11 cellular contexts compared by ENCODE assay signal in genomic region chr19:18301718-18302111, GRCh38. TPM values are rescaled to one million over a fixed set of nuclear protein-coding genes. Genes with fewer than 3 reads are reported as not detected.
DNase-seq lines count a peak whose midpoint lies in the region; ATAC-seq and TF ChIP-seq lines count a peak whose summit lies in the region.
"Had no signal": no experiment of that assay in that cellular context is flagged by ENCODE, and none has a peak within 500 bp of the region (broad histone marks: within the 10 kb centered on the region; RNA-seq: fewer than 3 reads in every experiment).

No MANE protein-coding gene starts in this region.

- TF ChIP-seq CTCF in mesothelial cell of epicardium (IDR thresholded peaks at IDR 0.05; ENCODE audit: unreplicated experiment) (no peak), tibial artery (IDR thresholded peaks at IDR 0.05) (no peak)

- peak overlapping the region; percentile 67 for H3K27ac Mint-ChIP-seq in activated naive CD4-positive, alpha-beta T cell treated with anti-CD3 and anti-CD28 coated beads for 36 hours
- H3K27ac Mint-ChIP-seq in activated naive CD8-positive, alpha-beta T cell treated with anti-CD3 and anti-CD28 coated beads, Interleukin-2, amount 50 U/mL, for 24 hours = peak overlapping the region; percentile 79
- H3K27ac Mint-ChIP-seq in mesothelial cell of epicardium = peak overlapping the region; percentile 59

- intact Hi-C loops in activated naive CD4-positive, alpha-beta T cell treated with anti-CD3 and anti-CD28 coated beads for 36 hours (cut with micrococcal nuclease) = no loop called here
- intact Hi-C loops in tibial artery (cut with DNase I; ENCODE audit: low total_unique reads) = no loop called here

- no peak for DNase-seq in activated naive CD4-positive, alpha-beta T cell treated with anti-CD3 and anti-CD28 coated beads for 36 hours
- no peak for DNase-seq in activated naive CD4-positive, alpha-beta T cell (lab: John Stamatoyannopoulos, UW)
- peak; percentile 3 for DNase-seq in activated naive CD8-positive, alpha-beta T cell treated with anti-CD3 and anti-CD28 coated beads, Interleukin-2, amount 50 U/mL, for 24 hours
- DNase-seq in mesothelial cell of epicardium (ENCODE audit: low spot score in 2 of 2, unreplicated experiment in 2 of 2) (no peak), tibial artery (no peak), HK-2 (ENCODE audit: unreplicated experiment) (no peak)
- DNase-seq: activated CD4-positive, alpha-beta T cell treated with anti-CD3 and anti-CD28 coated beads, Interleukin-2, amount 50 U/mL, for 48 hours; Karpas-422 had no signal

- no peaks in the 10 kb centered on the region for H3K9me3 Mint-ChIP-seq in activated naive CD4-positive, alpha-beta T cell treated with anti-CD3 and anti-CD28 coated beads for 36 hours
- no peaks in the 10 kb centered on the region for H3K9me3 Mint-ChIP-seq in activated naive CD8-positive, alpha-beta T cell treated with anti-CD3 and anti-CD28 coated beads, Interleukin-2, amount 50 U/mL, for 24 hours
- no peaks in the 10 kb centered on the region for H3K9me3 Mint-ChIP-seq in mesothelial cell of epicardium

- no peaks in the 10 kb centered on the region for H3K27me3 ChIP-seq in tibial artery

- no peaks in the 10 kb centered on the region for H3K27me3 Mint-ChIP-seq in activated naive CD4-positive, alpha-beta T cell treated with anti-CD3 and anti-CD28 coated beads for 36 hours (ENCODE audit: low read depth)
- H3K27me3 Mint-ChIP-seq in activated naive CD8-positive, alpha-beta T cell treated with anti-CD3 and anti-CD28 coated beads, Interleukin-2, amount 50 U/mL, for 24 hours = no peaks in the 10 kb centered on the region
- no peaks in the 10 kb centered on the region for H3K27me3 Mint-ChIP-seq in mesothelial cell of epicardium (ENCODE audit: low read depth)

- peak overlapping the region; percentile 11 for H3K4me3 Mint-ChIP-seq in activated naive CD4-positive, alpha-beta T cell treated with anti-CD3 and anti-CD28 coated beads for 36 hours
- H3K4me3 Mint-ChIP-seq in activated naive CD8-positive, alpha-beta T cell treated with anti-CD3 and anti-CD28 coated beads, Interleukin-2, amount 50 U/mL, for 24 hours = peak overlapping the region; percentile 46
- no peak overlapping the region for H3K4me3 Mint-ChIP-seq in mesothelial cell of epicardium

- no peaks in the 10 kb centered on the region for H3K9me3 ChIP-seq in tibial artery

- CTCF ChIA-PET in activated naive CD4-positive, alpha-beta T cell treated with anti-CD3 and anti-CD28 coated beads for 36 hours (lab: Charles Lee) = interaction anchor here (1.6 to 10.1 kb wide), 3 partner anchors 10 to 25 kb away, joined by 3 to 145 read pairs (median 24); partner anchors contain the start of gene JUND

- no peaks in the 10 kb centered on the region for H3K36me3 ChIP-seq in tibial artery

- peaks cover 54% of the 10 kb centered on the region for H3K4me1 Mint-ChIP-seq in activated naive CD4-positive, alpha-beta T cell treated with anti-CD3 and anti-CD28 coated beads for 36 hours (ENCODE audit: low read depth)
- H3K4me1 Mint-ChIP-seq in activated naive CD8-positive, alpha-beta T cell treated with anti-CD3 and anti-CD28 coated beads, Interleukin-2, amount 50 U/mL, for 24 hours = peaks cover 61% of the 10 kb centered on the region
- H3K4me1 Mint-ChIP-seq in mesothelial cell of epicardium = peaks cover 19% of the 10 kb centered on the region

- peaks cover 0 to 62% (median 60%) of the 10 kb centered on the region in 4 donors for H3K4me1 ChIP-seq in tibial artery

- no peak for ATAC-seq in activated naive CD8-positive, alpha-beta T cell treated with anti-CD3 and anti-CD28 coated beads, Interleukin-2, amount 50 U/mL, for 24 hours
- no peak for ATAC-seq in GM21367 (IDR thresholded peaks at IDR 0.05; ENCODE audit: unreplicated experiment)
- ATAC-seq in GM19351 (IDR thresholded peaks at IDR 0.05; ENCODE audit: unreplicated experiment) = no peak

- peak overlapping the region; percentile 97 to 100 for H3K27ac ChIP-seq in tibial artery

- peaks cover 4% of the 10 kb centered on the region for H3K36me3 Mint-ChIP-seq in activated naive CD4-positive, alpha-beta T cell treated with anti-CD3 and anti-CD28 coated beads for 36 hours (ENCODE audit: low read depth)
- peaks cover 15% of the 10 kb centered on the region for H3K36me3 Mint-ChIP-seq in activated naive CD8-positive, alpha-beta T cell treated with anti-CD3 and anti-CD28 coated beads, Interleukin-2, amount 50 U/mL, for 24 hours (ENCODE audit: low read depth)
- no peaks in the 10 kb centered on the region for H3K36me3 Mint-ChIP-seq in mesothelial cell of epicardium

- H3K4me3 ChIP-seq in tibial artery = no peak overlapping the region
- H3K4me3 ChIP-seq: smooth muscle cell had no signal

RNA-seq across cellular contexts. Expression of gene JUND, which starts 20.3 kb away (rescaled TPM):
- 100 to 1,000 TPM in 1 of 2 experiments, 10 to 100 TPM in 1; 87.9 to 105 TPM for total RNA-seq in activated naive CD4-positive, alpha-beta T cell treated with anti-CD3 and anti-CD28 coated beads for 36 hours
- 274 to 284 TPM (median 276 TPM) in 3 replicates for total RNA-seq in mesothelial cell of epicardium

RNA-seq across cellular contexts. Expression of gene LSM4, which starts 21.2 kb away (rescaled TPM):
- total RNA-seq in activated naive CD4-positive, alpha-beta T cell treated with anti-CD3 and anti-CD28 coated beads for 36 hours = 100 to 1,000 TPM; 439 to 451 TPM
- 112 to 119 TPM (median 114 TPM) in 3 replicates for total RNA-seq in mesothelial cell of epicardium

RNA-seq across cellular contexts. Expression of gene IQCN, which starts 27.5 kb away (rescaled TPM):
- total RNA-seq in activated naive CD4-positive, alpha-beta T cell treated with anti-CD3 and anti-CD28 coated beads for 36 hours = under 1 TPM in 1 of 2 experiments, not detected in 1; 0.19 TPM
- total RNA-seq in mesothelial cell of epicardium = 14.8 to 17.1 TPM (median 16.8 TPM) in 3 replicates

RNA-seq across cellular contexts. Expression of gene PGPEP1, which starts 38.7 kb away (rescaled TPM):
- total RNA-seq in activated naive CD4-positive, alpha-beta T cell treated with anti-CD3 and anti-CD28 coated beads for 36 hours = 10 to 100 TPM; 14.4 to 15.6 TPM
- 22.6 to 24.3 TPM (median 23.2 TPM) in 3 replicates for total RNA-seq in mesothelial cell of epicardium

Comparison
In these comparisons a context has a peak if more than half of its experiments do, and no peak if none do; other contexts are left out.
1. RNA of gene IQCN, which starts 27.5 kb away (total RNA-seq): 14.8 to 17.1 TPM in mesothelial cell of epicardium; 0.19 TPM in activated naive CD4-positive, alpha-beta T cell treated with anti-CD3 and anti-CD28 coated beads for 36 hours; every median in the first group is over 10 times any median in the second.
2. Peak in every context shown above with its lines, with median percentiles within 50 percentile points of each other: H3K27ac Mint-ChIP-seq.